Comparison of ENCODE assay signal across 11 cellular contexts in the genomic region with DNA sequence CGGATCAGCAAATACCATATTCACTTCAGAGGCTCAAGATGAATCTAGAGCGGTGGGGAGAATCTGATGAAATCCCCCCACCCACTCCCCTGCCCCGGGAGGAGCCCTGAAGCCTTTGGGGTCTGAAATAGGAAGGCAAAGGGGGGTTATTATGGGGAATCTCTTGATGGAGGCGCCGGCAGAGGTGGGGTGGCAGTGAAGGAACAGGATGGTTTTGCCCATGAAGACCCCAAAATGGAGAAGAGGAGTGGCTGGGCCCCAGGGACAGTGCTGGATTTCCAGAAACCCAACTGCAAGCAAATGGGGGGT. TPM values are rescaled to one million over a fixed set of nuclear protein-coding genes. Genes with fewer than 3 reads are reported as not detected.
DNase-seq lines count a peak whose midpoint lies in the region; ATAC-seq and TF ChIP-seq lines count a peak whose summit lies in the region.
"Had no signal": no experiment of that assay in that cellular context is flagged by ENCODE, and none has a peak within 500 bp of the region (broad histone marks: within the 10 kb centered on the region; RNA-seq: fewer than 3 reads in every experiment).

No MANE protein-coding gene starts in this region.

- no peak overlapping the region for H3K4ac ChIP-seq in H9 (ENCODE audit: low read depth, low read length)

- H3K79me2 ChIP-seq in H9 (ENCODE audit: insufficient read depth, low read length) = no peaks in the 10 kb centered on the region

- peaks cover 11% of the 10 kb centered on the region; the same call in 1 of the 2 replicates for H3K4me1 ChIP-seq in H9 (ENCODE audit: insufficient read depth, low read length)

- no peak overlapping the region for H3K9ac ChIP-seq in H9 (ENCODE audit: extremely low read depth, insufficient read length, low read length)
- H3K9ac ChIP-seq: BLaER1 had no signal

- H3K56ac ChIP-seq in H9 (ENCODE audit: insufficient read length, low read depth, low read length) = no peak overlapping the region

- H3K27me3 Mint-ChIP-seq in CD4-positive, alpha-beta T cell = peaks cover 92% of the 10 kb centered on the region
- H3K27me3 Mint-ChIP-seq in H9 (ENCODE audit: low read depth) = peaks cover 72% of the 10 kb centered on the region
- H3K27me3 Mint-ChIP-seq in chondrocyte (ENCODE audit: low read depth) = peaks cover 42% of the 10 kb centered on the region
- peaks cover 65 to 67% of the 10 kb centered on the region in 2 donors for H3K27me3 Mint-ChIP-seq in natural killer cell (ENCODE audit: low read depth in 2 of 2)

- H3K4me1 Mint-ChIP-seq in CD4-positive, alpha-beta T cell (ENCODE audit: low read depth) = peaks cover 33% of the 10 kb centered on the region
- H3K4me1 Mint-ChIP-seq in H9 (peaks cover 66 to 69% of the 10 kb centered on the region in 2 experiments), chondrocyte (ENCODE audit: low read depth) (peaks cover 6% of the 10 kb centered on the region), natural killer cell (peaks cover 0 to 24% of the 10 kb centered on the region in 2 donors)

- peak overlapping the region; percentile 64 for H3K4me3 Mint-ChIP-seq in CD4-positive, alpha-beta T cell
- H3K4me3 Mint-ChIP-seq in H9 (peak overlapping the region; percentile 73 to 81), chondrocyte (ENCODE audit: unreplicated experiment) (peak overlapping the region; percentile 41), natural killer cell (peak overlapping the region; percentile 85)

- no peak overlapping the region for H4K5ac ChIP-seq in H9 (ENCODE audit: insufficient read length, low read depth, low read length)

- H3K23ac ChIP-seq in H9 (ENCODE audit: insufficient read length, low read depth, low read length) = no peak overlapping the region

- H3K14ac ChIP-seq in H9 (ENCODE audit: insufficient read depth, low read length) = no peak overlapping the region

- peaks cover 31% of the 10 kb centered on the region for H3K23me2 ChIP-seq in H9 (ENCODE audit: insufficient read length, low read depth, low read length, poor library complexity, severe bottlenecking)

- H2BK5ac ChIP-seq in H9 (ENCODE audit: insufficient read length, low read length) = no peak overlapping the region

- no peaks in the 10 kb centered on the region for H3K79me1 ChIP-seq in H9 (ENCODE audit: insufficient read depth, low read depth, low read length, poor library complexity, severe bottlenecking)

- H4K91ac ChIP-seq in H9 (ENCODE audit: insufficient read length, low read depth, low read length) = no peak overlapping the region

- no peak for TF ChIP-seq CTCF in CD4-positive, alpha-beta T cell (IDR thresholded peaks at IDR 0.05)
- no peak for TF ChIP-seq CTCF in H9 (conservative IDR thresholded peaks at IDR 0.05)
- no peak for TF ChIP-seq CTCF in chondrocyte (IDR thresholded peaks at IDR 0.05)
- TF ChIP-seq CTCF in natural killer cell (IDR thresholded peaks at IDR 0.05) = no peak

- no peaks in the 10 kb centered on the region for H4K20me1 ChIP-seq in H9 (ENCODE audit: control insufficient read depth, insufficient read depth, insufficient read length)

- no CpG with 5 or more reads among the region's 5 CpGs for WGBS in H9 (ENCODE audit: extremely low coverage, insufficient read length, low lambda C conversion rate)

- POLR2A ChIA-PET in CD4-positive, alpha-beta T cell (lab: Charles Lee) = no interaction called here

- H2BK120ac ChIP-seq in H9 (ENCODE audit: low read depth, low read length, poor library complexity, severe bottlenecking) = no peak overlapping the region

- H3K9me3 Mint-ChIP-seq in CD4-positive, alpha-beta T cell = no peaks in the 10 kb centered on the region
- H3K9me3 Mint-ChIP-seq in H9 (no peaks in the 10 kb centered on the region; a peak in 2 of 5 replicates), chondrocyte (ENCODE audit: low read depth) (no peaks in the 10 kb centered on the region), natural killer cell (no peaks in the 10 kb centered on the region)

- H2AFZ ChIP-seq in H9 (ENCODE audit: low read length) = no peak overlapping the region

- no peak for ATAC-seq in CD4-positive, alpha-beta T cell (ENCODE audit: poor library complexity)
- ATAC-seq in natural killer cell = no peak

- H3T11ph ChIP-seq in H9 (ENCODE audit: low read length) = no peak overlapping the region

- peak overlapping the region; percentile 22 for H3K4me2 ChIP-seq in H9 (ENCODE audit: insufficient read depth, insufficient read length, low read length)

- intact Hi-C loops in CD4-positive, alpha-beta T cell (cut with DNase I, micrococcal nuclease) = no loop called here
- intact Hi-C loops in natural killer cell (cut with micrococcal nuclease) = no loop called here

- no peak for DNase-seq in CD4-positive, alpha-beta T cell
- no peak for DNase-seq in H9
- no peak for DNase-seq in chondrocyte (ENCODE audit: low spot score)
- DNase-seq in natural killer cell = no peak
- no peak for DNase-seq in hippocampal formation (lab: John Stamatoyannopoulos, UW)
- no peak for DNase-seq in islet precursor cell
- no peak for DNase-seq in OCI-M2 (lab: John Stamatoyannopoulos, UW; ENCODE audit: unreplicated experiment)
- no peak for DNase-seq in anterior cingulate cortex (lab: John Stamatoyannopoulos, UW)
- DNase-seq: SHP77 had no signal

- H3K9me3 ChIP-seq in CD4-positive, alpha-beta T cell (ENCODE audit: control insufficient read depth, low read length) = no peaks in the 10 kb centered on the region
- H3K9me3 ChIP-seq in H9 (ENCODE audit: control insufficient read depth, low read depth, low read length) = no peaks in the 10 kb centered on the region
- H3K9me3 ChIP-seq: BLaER1 had no signal

- no peak overlapping the region for H3K27ac Mint-ChIP-seq in CD4-positive, alpha-beta T cell
- H3K27ac Mint-ChIP-seq in H9 (no peak overlapping the region), chondrocyte (ENCODE audit: unreplicated experiment) (no peak overlapping the region), natural killer cell (no peak overlapping the region)

- H3K27ac ChIP-seq in CD4-positive, alpha-beta T cell (ENCODE audit: low read depth, low read length) = no peak overlapping the region
- H3K27ac ChIP-seq in H9 (ENCODE audit: insufficient read length, low read depth, low read length) = no peak overlapping the region
- H3K27ac ChIP-seq: BLaER1 had no signal

- CTCF ChIA-PET in CD4-positive, alpha-beta T cell (lab: Charles Lee) = no interaction called here

- no peak overlapping the region for H2BK15ac ChIP-seq in H9 (ENCODE audit: low read depth, low read length)

- no peak overlapping the region for H4K8ac ChIP-seq in H9 (replicated peaks; ENCODE audit: insufficient read length, low read depth, low read length)

- no peaks in the 10 kb centered on the region for H3K36me3 Mint-ChIP-seq in CD4-positive, alpha-beta T cell (ENCODE audit: low read depth)
- no peaks in the 10 kb centered on the region; a peak in 1 of 7 replicates for H3K36me3 Mint-ChIP-seq in H9 (ENCODE audit: insufficient read depth in 1 of 3, low read depth in 3 of 3)
- no peaks in the 10 kb centered on the region for H3K36me3 Mint-ChIP-seq in chondrocyte (ENCODE audit: low read depth)
- no peaks in the 10 kb centered on the region for H3K36me3 Mint-ChIP-seq in natural killer cell

- peaks cover 97% of the 10 kb centered on the region for H3K27me3 ChIP-seq in CD4-positive, alpha-beta T cell (ENCODE audit: control insufficient read depth, insufficient read depth, low read length)
- peaks cover 39% of the 10 kb centered on the region for H3K27me3 ChIP-seq in H9 (ENCODE audit: insufficient read depth, low read length)

- H2AK5ac ChIP-seq in H9 (ENCODE audit: insufficient read length, low read length) = no peak overlapping the region

- no peak overlapping the region for H2BK12ac ChIP-seq in H9 (ENCODE audit: insufficient read length, low read depth, low read length)

- no peak overlapping the region for H2BK20ac ChIP-seq in H9 (ENCODE audit: low read depth, low read length, poor library complexity, severe bottlenecking)

- no peak overlapping the region for H3K18ac ChIP-seq in H9 (ENCODE audit: insufficient read length, low read depth, low read length)

RNA-seq across cellular contexts. Expression of a gene that starts 0.6 kb away (rescaled TPM):
- not detected for total RNA-seq in CD4-positive, alpha-beta T cell
- total RNA-seq in H9 (2021) = 22.4 and 22.7 TPM in 2 replicates
- 4.1 to 5.2 TPM (median 4.9 TPM) in 3 replicates for total RNA-seq in chondrocyte
- 1 to 10 TPM in 1 of 3 donors, under 1 TPM in 2; 0.07 to 1.4 (median 0.30) TPM for total RNA-seq in natural killer cell

RNA-seq across cellular contexts. Expression of a gene that starts 33.5 kb away (rescaled TPM):
- total RNA-seq in CD4-positive, alpha-beta T cell = not detected
- 0.70 and 0.77 TPM in 2 replicates for total RNA-seq in H9 (2021)
- total RNA-seq in chondrocyte = not detected in 3 replicates
- total RNA-seq in natural killer cell = not detected
- total RNA-seq: dermis microvascular lymphatic vessel endothelial cell had no signal
